Comparison of ENCODE assay signal across 13 cellular contexts in the genomic region with DNA sequence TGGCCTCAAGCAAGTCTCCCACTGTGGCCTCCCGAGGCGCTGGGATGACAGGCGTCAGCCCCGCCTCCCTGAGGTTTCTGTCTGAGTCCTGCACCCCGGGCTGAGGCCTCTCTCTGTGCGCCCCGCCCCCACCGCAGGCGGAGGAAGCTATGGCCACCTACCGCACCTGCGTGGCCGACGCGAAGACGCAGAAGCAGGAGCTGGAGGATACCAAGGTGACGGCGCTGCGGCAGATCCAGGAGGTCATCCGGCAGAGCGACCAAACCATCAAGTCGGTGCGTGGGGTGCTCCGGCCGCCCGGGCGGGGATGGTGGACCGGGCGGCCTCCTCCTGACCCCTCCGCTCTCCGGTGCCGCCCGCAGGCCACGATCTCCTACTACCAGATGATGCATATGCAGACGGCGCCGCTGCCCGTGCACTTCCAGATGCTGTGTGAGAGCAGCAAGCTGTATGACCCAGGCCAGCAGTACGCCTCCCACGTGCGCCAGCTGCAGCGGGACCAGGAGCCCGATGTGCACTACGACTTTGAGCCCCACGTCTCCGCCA. TPM values are rescaled to one million over a fixed set of nuclear protein-coding genes. Genes with fewer than 3 reads are reported as not detected.
A peak's percentile ranks its signal among the peaks of the same experiment; 100 is the strongest.
DNase-seq lines count a peak whose midpoint lies in the region; ATAC-seq lines count a peak whose summit lies in the region.
"Had no signal": no experiment of that assay in that cellular context is flagged by ENCODE, and none has a peak within 500 bp of the region (broad histone marks: within the 10 kb centered on the region; RNA-seq: fewer than 3 reads in every experiment).

No MANE protein-coding gene starts in this region.

- H3K4me1 Mint-ChIP-seq in CD4-positive, alpha-beta memory T cell = peaks cover 18 to 68% (median 41%) of the 10 kb centered on the region in 4 donors
- H3K4me1 Mint-ChIP-seq: nephron had no signal

- POLR2A ChIA-PET in CD4-positive, alpha-beta memory T cell (lab: Charles Lee; ENCODE audit: partially characterized antibody) = interaction anchor here (1.0 to 57.1 kb wide), 7 partner anchors 6 to 217 kb away, joined by 3 to 3893 read pairs (median 4); partner anchors contain the start of genes ABCA7, ARHGAP45, CNN2 and GPX4

- CTCF ChIA-PET in CD4-positive, alpha-beta memory T cell (lab: Charles Lee; ENCODE audit: partially characterized antibody) = interaction anchor here (0.6 to 17.9 kb wide), 6 partner anchors 8 to 131 kb away, joined by 3 to 219 read pairs (median 4); partner anchors contain the start of gene ARHGAP45

- H3K36me3 Mint-ChIP-seq in CD4-positive, alpha-beta memory T cell = peaks cover 44 to 57% of the 10 kb centered on the region in 2 donors

- peaks cover 0 to 16% (median 0%) of the 10 kb centered on the region in 8 donors for H3K9me3 Mint-ChIP-seq in CD4-positive, alpha-beta memory T cell
- H3K9me3 Mint-ChIP-seq: nephron had no signal

- peaks cover 61% of the 10 kb centered on the region for H3K36me3 ChIP-seq in CD4-positive, alpha-beta memory T cell (ENCODE audit: insufficient read depth, low read length)
- H3K36me3 ChIP-seq: uterus had no signal

- H3K4me3 ChIP-seq in CD4-positive, alpha-beta memory T cell (ENCODE audit: low read length in 2 of 2) = peak overlapping the region in 1 of 2 donors; percentile 17
- H3K4me3 ChIP-seq: uterus had no signal

- intact Hi-C loops in CD4-positive, alpha-beta memory T cell (cut with micrococcal nuclease) = no loop called here
- intact Hi-C loops in sciatic nerve (cut with DNase I) = no loop called here

- ATAC-seq in sciatic nerve (no peak), GM18861 (IDR thresholded peaks at IDR 0.05; ENCODE audit: unreplicated experiment) (no peak), HG02571 (IDR thresholded peaks at IDR 0.05; ENCODE audit: unreplicated experiment) (no peak), HG02973 (IDR thresholded peaks at IDR 0.05; ENCODE audit: unreplicated experiment) (no peak)
- ATAC-seq: PC-3 had no signal

- no peaks in the 10 kb centered on the region for H3K27me3 ChIP-seq in CD4-positive, alpha-beta memory T cell (ENCODE audit: insufficient read depth, low read length)
- H3K27me3 ChIP-seq: uterus had no signal

- H3K27ac Mint-ChIP-seq in CD4-positive, alpha-beta memory T cell = peak overlapping the region; percentile 74 to 98 (median 86)
- H3K27ac Mint-ChIP-seq: nephron had no signal

- no peaks in the 10 kb centered on the region for H3K27me3 Mint-ChIP-seq in CD4-positive, alpha-beta memory T cell

- DNase-seq in CD4-positive, alpha-beta memory T cell = peak in 4 of 5 donors; percentile 59 to 72 (median 62)
- DNase-seq in SK-N-DZ (ENCODE audit: low spot score) (peak; percentile 83), sciatic nerve (ENCODE audit: low spot score) (peak; percentile 61), amniotic stem cell (lab: John Stamatoyannopoulos, UW) (no peak)
- DNase-seq in activated naive CD4-positive, alpha-beta T cell treated with Interleukin-2 at 50 U/mL for 16 hours = peak; percentile 76
- DNase-seq: NCI-H1417, PC-3, uterus had no signal

- no peaks in the 10 kb centered on the region for H3K9me3 ChIP-seq in CD4-positive, alpha-beta memory T cell (ENCODE audit: control insufficient read depth in 1 of 2, low read length in 2 of 2)
- H3K9me3 ChIP-seq: uterus had no signal

- H3K4me3 Mint-ChIP-seq in CD4-positive, alpha-beta memory T cell = peak overlapping the region; percentile 70 to 93 (median 88)
- H3K4me3 Mint-ChIP-seq: nephron had no signal

- peaks cover 86% of the 10 kb centered on the region for H3K4me1 ChIP-seq in CD4-positive, alpha-beta memory T cell (ENCODE audit: insufficient read depth, low read length)

- H3K27ac ChIP-seq in CD4-positive, alpha-beta memory T cell (ENCODE audit: low read depth, low read length) = peak overlapping the region; percentile 28
- H3K27ac ChIP-seq: uterus, VCaP had no signal

RNA-seq across cellular contexts. Expression of gene ARHGAP45, which starts 12.7 kb away (rescaled TPM):
- total RNA-seq in CD4-positive, alpha-beta memory T cell = 100 to 1,000 TPM; 834 to 836 TPM
- 100 to 1,000 TPM; 222 to 501 TPM for polyA plus RNA-seq in CD4-positive, alpha-beta memory T cell
- 3.2 and 6.2 TPM in 2 replicates for polyA plus RNA-seq in SK-N-DZ (2014; cell fraction: cytosol; rRNA removed)
- 6.1 and 10.6 TPM in 2 replicates for polyA plus RNA-seq in SK-N-DZ (2014; cell fraction: nucleus; rRNA removed)
- total RNA-seq in sciatic nerve = 26.2 TPM

RNA-seq across cellular contexts. Expression of gene POLR2E, which starts 15.5 kb away (rescaled TPM):
- total RNA-seq in CD4-positive, alpha-beta memory T cell = 10 to 100 TPM; 76.0 to 80.0 TPM
- 100 to 1,000 TPM; 167 to 197 TPM for polyA plus RNA-seq in CD4-positive, alpha-beta memory T cell
- 240 and 311 TPM in 2 replicates for polyA plus RNA-seq in SK-N-DZ (2014; cell fraction: cytosol; rRNA removed)
- 150 and 168 TPM in 2 replicates for polyA plus RNA-seq in SK-N-DZ (2014; cell fraction: nucleus; rRNA removed)
- 99.8 TPM for total RNA-seq in sciatic nerve

RNA-seq across cellular contexts. Expression of gene GPX4, which starts 24.2 kb away (rescaled TPM):
- 100 to 1,000 TPM; 210 to 220 TPM for total RNA-seq in CD4-positive, alpha-beta memory T cell
- polyA plus RNA-seq in CD4-positive, alpha-beta memory T cell = 100 to 1,000 TPM; 399 to 406 TPM
- polyA plus RNA-seq in SK-N-DZ (2014; cell fraction: cytosol; rRNA removed) = 781 and 852 TPM in 2 replicates
- 522 and 693 TPM in 2 replicates for polyA plus RNA-seq in SK-N-DZ (2014; cell fraction: nucleus; rRNA removed)
- 239 TPM for total RNA-seq in sciatic nerve

RNA-seq across cellular contexts. Expression of gene ABCA7, which starts 39.7 kb away (rescaled TPM):
- total RNA-seq in CD4-positive, alpha-beta memory T cell = 100 to 1,000 TPM; 313 to 319 TPM
- 10 to 100 TPM; 10.7 to 11.2 TPM for polyA plus RNA-seq in CD4-positive, alpha-beta memory T cell
- polyA plus RNA-seq in SK-N-DZ (2014; cell fraction: cytosol; rRNA removed) = 7.6 and 10.8 TPM in 2 replicates
- polyA plus RNA-seq in SK-N-DZ (2014; cell fraction: nucleus; rRNA removed) = 71.2 and 150 TPM in 2 replicates
- total RNA-seq in sciatic nerve = 17.3 TPM

RNA-seq across cellular contexts. Expression of gene CNN2, which starts 53.2 kb away (rescaled TPM):
- 100 to 1,000 TPM; 263 to 266 TPM for total RNA-seq in CD4-positive, alpha-beta memory T cell
- 100 to 1,000 TPM; 444 to 632 TPM for polyA plus RNA-seq in CD4-positive, alpha-beta memory T cell
- 100.0 and 112 TPM in 2 replicates for polyA plus RNA-seq in SK-N-DZ (2014; cell fraction: cytosol; rRNA removed)
- 50.3 and 54.1 TPM in 2 replicates for polyA plus RNA-seq in SK-N-DZ (2014; cell fraction: nucleus; rRNA removed)
- total RNA-seq in sciatic nerve = 120 TPM

Comparison
In these comparisons a context has a peak if more than half of its experiments do, and no peak if none do; other contexts are left out.
1. RNA of gene ARHGAP45, which starts 12.7 kb away (total RNA-seq): 834 to 836 TPM in CD4-positive, alpha-beta memory T cell; 26.2 TPM in sciatic nerve (single experiment); every median in the first group is over 10 times any median in the second.